13 cellular contexts compared by ENCODE assay signal in genomic region chr17:64378890-64379354, GRCh38. TPM values are rescaled to one million over a fixed set of nuclear protein-coding genes. Genes with fewer than 3 reads are reported as not detected.
A peak's percentile ranks its signal among the peaks of the same experiment; 100 is the strongest.
DNase-seq lines count a peak whose midpoint lies in the region; FAIRE-seq and TF ChIP-seq lines count a peak whose summit lies in the region.
"Had no signal": no experiment of that assay in that cellular context is flagged by ENCODE, and none has a peak within 500 bp of the region (broad histone marks: within the 10 kb centered on the region; RNA-seq: fewer than 3 reads in every experiment).

No MANE protein-coding gene starts in this region.

- no peaks in the 10 kb centered on the region for H3K9me1 ChIP-seq in endothelial cell of umbilical vein (replicated peaks; ENCODE audit: control insufficient read depth, extremely low read depth, insufficient read depth, low read length)

- H3K9ac ChIP-seq in endothelial cell of umbilical vein (replicated peaks; ENCODE audit: extremely low read depth, insufficient read depth, low read length), result no peak overlapping the region

- H3K79me2 ChIP-seq in endothelial cell of umbilical vein (ENCODE audit: control insufficient read depth, insufficient read depth, low read length), result peaks cover 76% of the 10 kb centered on the region

- dilution Hi-C loops in endothelial cell of umbilical vein (cut with MboI; ENCODE audit: extremely low pct_ligation_motif_present, low sequenced_read_pairs), result no loop called here

- DNase-seq in NCI-H82 (lab: John Stamatoyannopoulos, UW), result peak; percentile 17
- DNase-seq in NCI-H82 treated with DMSO at 0.1 percent for 48 hours (lab: John Stamatoyannopoulos, UW; ENCODE audit: unreplicated experiment), result no peak
- peak; percentile 69 for DNase-seq in NCI-H446 treated with DMSO at 0.1 percent for 48 hours (lab: John Stamatoyannopoulos, UW)
- DNase-seq in endothelial cell of umbilical vein (ENCODE audit: low read depth, low spot score), result peak; percentile 83
- DNase-seq in spleen, result no peak
- DNase-seq in stimulated activated CD8-positive, alpha-beta memory T cell treated with anti-CD3 and anti-CD28 coated beads, Interleukin-4, amount 100 ng/mL, for 48 hours, result no peak
- no peak for DNase-seq in ovary
- no peak for DNase-seq in posterior vena cava (ENCODE audit: low spot score)
- DNase-seq: activated T-cell treated with anti-CD3 and anti-CD28 coated beads, Interleukin-2, amount 50 U/mL, for 72 hours had no signal

- H3K4me1 ChIP-seq in endothelial cell of umbilical vein (ENCODE audit: control insufficient read depth, extremely low read depth, insufficient read depth, low read length) (peaks cover 54% of the 10 kb centered on the region), spleen (peaks cover 7 to 73% (median 49%) of the 10 kb centered on the region in 6 donors), ovary (ENCODE audit: insufficient read depth) (no peaks in the 10 kb centered on the region)

- TF ChIP-seq POLR2A in endothelial cell of umbilical vein (IDR thresholded peaks at IDR 0.05; ENCODE audit: low read depth, low read length), result peak; percentile 59
- TF ChIP-seq POLR2A in spleen (IDR thresholded peaks at IDR 0.05), result no peak
- TF ChIP-seq POLR2A in ovary (IDR thresholded peaks at IDR 0.05), result no peak

- CTCF ChIA-PET in endothelial cell of umbilical vein (lab: Charles Lee), result interaction anchor here (0.7 to 6.4 kb wide), 11 partner anchors 9 to 112 kb away, joined by 3 to 60 read pairs (median 3); no protein-coding TSS in a partner anchor

- no peaks in the 10 kb centered on the region for H4K20me1 ChIP-seq in endothelial cell of umbilical vein (replicated peaks; ENCODE audit: control insufficient read depth, extremely low read depth, insufficient read depth, low read length)

- FAIRE-seq in endothelial cell of umbilical vein (lab: Jason Lieb, UNC), result no peak
- FAIRE-seq: H54 had no signal

- no peak overlapping the region for H2AFZ ChIP-seq in endothelial cell of umbilical vein (ENCODE audit: low read depth, low read length)

- no peak for TF ChIP-seq CTCF in endothelial cell of umbilical vein (IDR thresholded peaks at IDR 0.05; ENCODE audit: extremely low read depth in 1 of 2, insufficient read depth in 1 of 2, low read depth in 1 of 2, low read length in 2 of 2)
- no peak for TF ChIP-seq CTCF in spleen (IDR thresholded peaks at IDR 0.05 in 8 of 11, conservative IDR thresholded peaks at IDR 0.05 in 3 of 11)
- no peak for TF ChIP-seq CTCF in ovary (IDR thresholded peaks at IDR 0.05)

- peak overlapping the region; percentile 2 for H3K4me2 ChIP-seq in endothelial cell of umbilical vein (ENCODE audit: insufficient read depth, low read length)

- no peaks in the 10 kb centered on the region for H3K9me3 ChIP-seq in endothelial cell of umbilical vein (replicated peaks; ENCODE audit: control insufficient read depth, insufficient read depth, low read length)
- no peaks in the 10 kb centered on the region for H3K9me3 ChIP-seq in spleen
- no peaks in the 10 kb centered on the region for H3K9me3 ChIP-seq in ovary
- H3K9me3 ChIP-seq: thoracic aorta had no signal

- intact Hi-C loops in endothelial cell of umbilical vein (cut with micrococcal nuclease), result loop anchor here (1.0 to 5.0 kb wide), 3 partner anchors 16 to 52 kb away; no protein-coding TSS in a partner anchor
- intact Hi-C loops in spleen (cut with DNase I; ENCODE audit: low total_unique reads), result no loop called here
- intact Hi-C loops in ovary (cut with DNase I), result no loop called here
- intact Hi-C loops in posterior vena cava (cut with DNase I), result no loop called here

- no peaks in the 10 kb centered on the region for H3K27me3 ChIP-seq in endothelial cell of umbilical vein (ENCODE audit: control insufficient read depth in 2 of 2, insufficient read depth in 2 of 2, low read length in 2 of 2)
- no peaks in the 10 kb centered on the region for H3K27me3 ChIP-seq in spleen (replicated peaks in 1 of 7)
- H3K27me3 ChIP-seq in ovary, result no peaks in the 10 kb centered on the region

- H3K36me3 ChIP-seq in endothelial cell of umbilical vein (ENCODE audit: control insufficient read depth in 2 of 2, extremely low read depth in 1 of 2, insufficient read depth in 2 of 2, low read length in 2 of 2), result peaks cover 19 to 46% of the 10 kb centered on the region in 2 experiments
- peaks cover 0 to 84% (median 42%) of the 10 kb centered on the region in 6 donors for H3K36me3 ChIP-seq in spleen
- no peaks in the 10 kb centered on the region for H3K36me3 ChIP-seq in ovary
- H3K36me3 ChIP-seq: thoracic aorta had no signal

- BruUV-seq in endothelial cell of umbilical vein (replicated peaks; lab: Mats Ljungman, UMichigan), result no TSS peak

- peak overlapping the region; percentile 31 for H3K27ac ChIP-seq in endothelial cell of umbilical vein (ENCODE audit: insufficient read depth, low read depth, low read length)
- peak overlapping the region in 6 of 8 donors; percentile 15 to 84 (median 68) for H3K27ac ChIP-seq in spleen
- no peak overlapping the region for H3K27ac ChIP-seq in ovary
- H3K27ac ChIP-seq: 22Rv1, epithelial cell of prostate, thoracic aorta had no signal

- WGBS in spleen, 5 donors, result 79 to 87% (median 84%) methylated on average over 5 to 6 of the region's 6 CpGs
- 89 to 91% (median 91%) methylated on average over 6 of the region's 6 CpGs for WGBS in ovary, 3 donors

- no peak for TF ChIP-seq EP300 in ovary (IDR thresholded peaks at IDR 0.05)

- H3K4me3 ChIP-seq in endothelial cell of umbilical vein (replicated peaks in 1 of 3; ENCODE audit: insufficient read depth in 1 of 3, low read depth in 1 of 3, low read length in 3 of 3) (no peak overlapping the region), spleen (no peak overlapping the region), ovary (no peak overlapping the region)
- H3K4me3 ChIP-seq: thoracic aorta had no signal

- POLR2A ChIA-PET in endothelial cell of umbilical vein (lab: Charles Lee), result interaction anchor here (0.8 to 1.9 kb wide), 7 partner anchors 10 to 58 kb away, joined by 3 to 7 read pairs (median 3); no protein-coding TSS in a partner anchor

TF ChIP-seq in endothelial cell of umbilical vein, 7 proteins besides CTCF, POLR2A, EP300 and RAD21:
- TF ChIP-seq MYC (IDR thresholded peaks at IDR 0.05; ENCODE audit: low read depth, low read length) (no peak), POLR2AphosphoS5 (IDR thresholded peaks at IDR 0.05; ENCODE audit: insufficient read depth, low read depth, low read length) (no peak), GATA2 (IDR thresholded peaks at IDR 0.05; ENCODE audit: insufficient read depth, insufficient read length, low read depth, low read length) (peak; percentile 78)

RNA-seq across cellular contexts. Expression of gene PECAM1, which starts 11.7 kb away (rescaled TPM):
- total RNA-seq in endothelial cell of umbilical vein, result 1,037 and 1,131 TPM in 2 replicates
- polyA plus RNA-seq in endothelial cell of umbilical vein, result 621 and 832 TPM in 2 replicates
- polyA plus RNA-seq in endothelial cell of umbilical vein (2011; cell fraction: cytosol; rRNA removed), result 493 and 552 TPM in 2 replicates
- 383 and 504 TPM in 2 replicates for polyA plus RNA-seq in endothelial cell of umbilical vein (2011; cell fraction: nucleus; rRNA removed)
- 893 and 1,063 TPM in 2 replicates for polyA plus RNA-seq in endothelial cell of umbilical vein (2012)
- polyA minus RNA-seq in endothelial cell of umbilical vein, result 4,612 and 5,290 TPM in 2 replicates
- not detected for polyA minus RNA-seq in endothelial cell of umbilical vein (2011; cell fraction: cytosol; rRNA and poly(A)+ RNA removed)
- polyA minus RNA-seq in endothelial cell of umbilical vein (2011; cell fraction: nucleus; rRNA and poly(A)+ RNA removed), result 645 and 1,088 TPM in 2 replicates
- total RNA-seq in spleen, result 100 to 1,000 TPM; 184 to 318 (median 215) TPM
- 10 to 100 TPM; 18.5 to 30.3 (median 21.0) TPM for polyA plus RNA-seq in spleen
- 10 to 100 TPM; 11.9 to 78.0 (median 19.9) TPM for total RNA-seq in ovary
- polyA plus RNA-seq in ovary, result 100 to 1,000 TPM in 1 of 2 donors, 10 to 100 TPM in 1; 17.4 to 190 TPM
- 100 to 1,000 TPM; 289 to 316 TPM for total RNA-seq in posterior vena cava

Comparison
In these comparisons a context has a peak if more than half of its experiments do, and no peak if none do; other contexts are left out.
1. DNase-seq: peak in NCI-H82 (single experiment), NCI-H446 treated with DMSO at 0.1 percent for 48 hours (single experiment) and endothelial cell of umbilical vein (single experiment); none in NCI-H82 treated with DMSO at 0.1 percent for 48 hours (single experiment), spleen (single experiment), stimulated activated CD8-positive, alpha-beta memory T cell treated with anti-CD3 and anti-CD28 coated beads, Interleukin-4, amount 100 ng/mL, for 48 hours (single experiment), ovary (0 of 5) and posterior vena cava (single experiment).
2. H3K27ac ChIP-seq: peak in endothelial cell of umbilical vein (single experiment) and spleen (6 of 8); none in ovary (0 of 2).